12 cellular contexts compared by ENCODE assay signal in the genomic region with DNA sequence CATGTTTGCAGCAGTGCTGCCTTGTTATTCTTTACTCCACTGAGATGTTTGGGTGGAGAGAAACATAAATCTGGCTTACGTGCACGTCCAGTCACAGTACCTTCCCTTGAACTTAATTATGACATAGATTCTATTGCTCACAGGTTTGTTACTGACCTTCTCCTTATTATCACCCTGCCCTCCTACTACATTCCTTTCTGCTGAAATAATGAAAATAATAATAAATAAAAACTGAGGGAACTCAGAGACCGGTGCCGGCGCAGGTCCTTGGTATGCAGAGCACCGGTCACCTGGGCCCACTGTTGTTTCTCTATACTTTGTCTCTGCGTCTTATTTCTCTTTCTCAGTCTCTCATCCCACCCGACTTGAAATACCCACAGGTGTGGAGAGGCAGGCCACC. TPM values are rescaled to one million over a fixed set of nuclear protein-coding genes. Genes with fewer than 3 reads are reported as not detected.
"Had no signal": no experiment of that assay in that cellular context is flagged by ENCODE, and none has a peak within 500 bp of the region (broad histone marks: within the 10 kb centered on the region; RNA-seq: fewer than 3 reads in every experiment).

No MANE protein-coding gene starts in this region.

RNA-seq across cellular contexts. Expression of gene NPFFR1, which starts 26.0 kb away (rescaled TPM):
- total RNA-seq: activated CD4-positive, alpha-beta memory T cell treated with anti-CD3 and anti-CD28 coated beads, Interleukin-2, amount 10 ng/mL, durations not matched to agents 7 days and 5 days; activated CD8-positive, alpha-beta memory T cell treated with anti-CD3 and anti-CD28 coated beads for 36 hours; activated naive CD8-positive, alpha-beta T cell treated with anti-CD3 and anti-CD28 coated beads for 36 hours; activated T-helper 17 cell treated with anti-CD3 and anti-CD28 coated beads, Interleukin-2, amount 50 U/mL, for 72 hours; ascending aorta; body of pancreas; M059J; RPMI7951; SJCRH30; T-helper 1 cell treated with Interleukin-12 subunit alpha and Interleukin-12 subunit beta and Interleukin-4 antibody, amounts not matched to agents 30 ng/mL and 1 ng/mL, for 36 hours; T-helper 2 cell treated with Interferon-gamma antibody and Interleukin-4, amounts not matched to agents 100 ng/mL and 5 ng/mL, for 36 hours had no signal
- polyA plus RNA-seq: K562 had no signal
